ENCODE assay signal across 4 cellular contexts in genomic region chr19:22025539-22025938, GRCh38. TPM values are rescaled to one million over a fixed set of nuclear protein-coding genes. Genes with fewer than 3 reads are reported as not detected.
"Had no signal": no experiment of that assay in that cellular context is flagged by ENCODE, and none has a peak within 500 bp of the region (broad histone marks: within the 10 kb centered on the region; RNA-seq: fewer than 3 reads in every experiment).

No MANE protein-coding gene starts in this region.

RNA-seq across cellular contexts. Expression of gene ZNF208, which starts 14.8 kb away (rescaled TPM):
- total RNA-seq: LHCN-M2, M059J, MCF 10A had no signal

RNA-seq across cellular contexts. Expression of gene ZNF257, which starts 26.7 kb away (rescaled TPM):
- total RNA-seq: LHCN-M2, MCF 10A, NCI-H460 had no signal
